Comparison of ENCODE assay signal across 8 cellular contexts in genomic region chr4:145487626-145488025, GRCh38. TPM values are rescaled to one million over a fixed set of nuclear protein-coding genes. Genes with fewer than 3 reads are reported as not detected.
A peak's percentile ranks its signal among the peaks of the same experiment; 100 is the strongest.
DNase-seq lines count a peak whose midpoint lies in the region; ATAC-seq and TF ChIP-seq lines count a peak whose summit lies in the region.

No MANE protein-coding gene starts in this region.

- CTCF ChIA-PET in OCI-LY7 (lab: Charles Lee; ENCODE audit: unreplicated experiment), result no interaction called here
- CTCF ChIA-PET in SK-N-SH (lab: Yijun Ruan, JAX), result no interaction called here

- DNase-seq in CD1c-positive myeloid dendritic cell (ENCODE audit: extremely low spot score), result peak; percentile 60
- DNase-seq in OCI-LY7 (ENCODE audit: low spot score), result peak; percentile 87
- DNase-seq in SK-N-SH, result no peak
- DNase-seq in SHP77 (lab: John Stamatoyannopoulos, UW), result no peak
- no peak for DNase-seq in NK-92 treated with Interleukin-12 subunit alpha and Interleukin-12 subunit beta, amount 100 ng/mL, for 24 hours (lab: John Stamatoyannopoulos, UW)
- DNase-seq in osteoblast (ENCODE audit: insufficient read length, low spot score, missing footprints), result no peak

- peak overlapping the region; percentile 88 for H3K4me3 ChIP-seq in OCI-LY7 (ENCODE audit: low read depth, low read length, poor library complexity, severe bottlenecking)
- H3K4me3 ChIP-seq in SK-N-SH (ENCODE audit: low read depth in 2 of 2, low read length in 1 of 2), result no peak overlapping the region
- no peak overlapping the region for H3K4me3 ChIP-seq in osteoblast (ENCODE audit: insufficient read depth, low read length)

- H3K27ac ChIP-seq in OCI-LY7 (ENCODE audit: low read depth, low read length, poor library complexity, severe bottlenecking) (peak overlapping the region; percentile 63), SK-N-SH (ENCODE audit: low read depth in 2 of 2, low read length in 1 of 2) (no peak overlapping the region), osteoblast (ENCODE audit: low read depth, low read length) (no peak overlapping the region)

- POLR2A ChIA-PET in OCI-LY7 (lab: Charles Lee) (interaction anchor here (0.5 to 3.7 kb wide), 8 partner anchors 8 to 77 kb away, joined by 3 to 27 read pairs (median 4); no protein-coding TSS in a partner anchor), SK-N-SH (lab: Yijun Ruan, JAX) (no interaction called here)

- H3K79me2 ChIP-seq in OCI-LY7 (ENCODE audit: insufficient read depth, low read depth, low read length) (peaks cover 100% of the 10 kb centered on the region), SK-N-SH (ENCODE audit: insufficient read depth) (peaks cover 91% of the 10 kb centered on the region), osteoblast (ENCODE audit: insufficient read depth, low read length) (peaks cover 60% of the 10 kb centered on the region)

- intact Hi-C loops in OCI-LY7 (cut with micrococcal nuclease; ENCODE audit: unreplicated experiment), result no loop called here

- H2AFZ ChIP-seq in OCI-LY7 (ENCODE audit: low read length) (no peak overlapping the region), SK-N-SH (ENCODE audit: low read depth) (no peak overlapping the region), osteoblast (ENCODE audit: low read length) (no peak overlapping the region)

- TF ChIP-seq CTCF in OCI-LY7 (conservative IDR thresholded peaks at IDR 0.05; ENCODE audit: low read length) (no peak), SK-N-SH (IDR thresholded peaks at IDR 0.05) (no peak), osteoblast (IDR thresholded peaks at IDR 0.05; ENCODE audit: extremely low read depth, low read depth, low read length) (no peak)

- no TSS peak for BruUV-seq in OCI-LY7 (replicated peaks; lab: Mats Ljungman, UMichigan)

- peak overlapping the region; percentile 96 for H3K4me2 ChIP-seq in OCI-LY7 (ENCODE audit: low read length)
- no peak overlapping the region for H3K4me2 ChIP-seq in SK-N-SH
- no peak overlapping the region for H3K4me2 ChIP-seq in osteoblast (ENCODE audit: insufficient read depth, low read length)

- ATAC-seq in GM18909 (IDR thresholded peaks at IDR 0.05; ENCODE audit: poor library complexity, unreplicated experiment) (peak; percentile 96), HG02870 (IDR thresholded peaks at IDR 0.05; ENCODE audit: unreplicated experiment) (peak; percentile 98)

- 99% methylated on average over 3 of the region's 3 CpGs for WGBS in SK-N-SH (ENCODE audit: low lambda C conversion rate)

- H3K27me3 ChIP-seq in SK-N-SH (ENCODE audit: insufficient read depth) (no peaks in the 10 kb centered on the region), osteoblast (ENCODE audit: insufficient read depth, low read length) (no peaks in the 10 kb centered on the region)

- H3K36me3 ChIP-seq in OCI-LY7 (ENCODE audit: insufficient read depth, low read length) (peaks cover 32% of the 10 kb centered on the region; the same call in 1 of the 2 replicates), SK-N-SH (replicated peaks in 1 of 2; ENCODE audit: control insufficient read depth in 1 of 2, insufficient read depth in 2 of 2, low read length in 1 of 2) (no peaks in the 10 kb centered on the region), osteoblast (ENCODE audit: insufficient read depth, low read length) (no peaks in the 10 kb centered on the region)

- H3K9me3 ChIP-seq in OCI-LY7 (ENCODE audit: low read length) (no peaks in the 10 kb centered on the region), SK-N-SH (no peaks in the 10 kb centered on the region), osteoblast (ENCODE audit: low read depth, low read length) (no peaks in the 10 kb centered on the region)

- no peak for TF ChIP-seq RAD21 in SK-N-SH (IDR thresholded peaks at IDR 0.05; ENCODE audit: low read length)

- H4K20me1 ChIP-seq in OCI-LY7 (ENCODE audit: insufficient read depth, low read length) (peaks cover 45% of the 10 kb centered on the region; the same call in 1 of the 2 replicates), SK-N-SH (ENCODE audit: insufficient read depth) (peaks cover 34% of the 10 kb centered on the region), osteoblast (ENCODE audit: insufficient read depth, low read length) (peaks cover 21% of the 10 kb centered on the region)

- H3K9ac ChIP-seq in SK-N-SH, result no peak overlapping the region

- H3K4me1 ChIP-seq in OCI-LY7 (ENCODE audit: insufficient read depth, low read length, poor library complexity, severe bottlenecking) (peaks cover 90% of the 10 kb centered on the region), SK-N-SH (ENCODE audit: control insufficient read depth in 1 of 2, insufficient read depth in 2 of 2, low read depth in 1 of 2, low read length in 1 of 2) (peaks cover 8 to 16% of the 10 kb centered on the region in 2 experiments; a peak in 3 of 4 replicates), osteoblast (ENCODE audit: insufficient read depth, low read length) (peaks cover 8% of the 10 kb centered on the region)

- no peaks in the 10 kb centered on the region for H3F3A ChIP-seq in SK-N-SH (replicated peaks; ENCODE audit: insufficient read depth)

- TF ChIP-seq EP300 in SK-N-SH (IDR thresholded peaks at IDR 0.05; ENCODE audit: borderline replicate concordance in 1 of 2, low read depth in 1 of 2, low read length in 1 of 2), result no peak

- no peaks in the 10 kb centered on the region for H3K9me2 ChIP-seq in OCI-LY7 (ENCODE audit: insufficient read depth, low read length)
- H3K9me2 ChIP-seq in SK-N-SH, result no peaks in the 10 kb centered on the region

TF ChIP-seq in SK-N-SH, 30 proteins besides CTCF, POLR2A, EP300 and RAD21:
- no peak for TF ChIP-seq GABPA (IDR thresholded peaks at IDR 0.05; ENCODE audit: low read depth)
- no peak for TF ChIP-seq MAX (IDR thresholded peaks at IDR 0.05; ENCODE audit: low read depth)
- TF ChIP-seq FOXM1 (IDR thresholded peaks at IDR 0.05; ENCODE audit: low read depth), result no peak
- TF ChIP-seq, protein P1, sequence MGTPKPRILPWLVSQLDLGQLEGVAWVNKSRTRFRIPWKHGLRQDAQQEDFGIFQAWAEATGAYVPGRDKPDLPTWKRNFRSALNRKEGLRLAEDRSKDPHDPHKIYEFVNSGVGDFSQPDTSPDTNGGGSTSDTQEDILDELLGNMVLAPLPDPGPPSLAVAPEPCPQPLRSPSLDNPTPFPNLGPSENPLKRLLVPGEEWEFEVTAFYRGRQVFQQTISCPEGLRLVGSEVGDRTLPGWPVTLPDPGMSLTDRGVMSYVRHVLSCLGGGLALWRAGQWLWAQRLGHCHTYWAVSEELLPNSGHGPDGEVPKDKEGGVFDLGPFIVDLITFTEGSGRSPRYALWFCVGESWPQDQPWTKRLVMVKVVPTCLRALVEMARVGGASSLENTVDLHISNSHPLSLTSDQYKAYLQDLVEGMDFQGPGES (IDR thresholded peaks at IDR 0.05; ENCODE audit: low read depth, low read length), result no peak
- no peak for TF ChIP-seq RFX5 (IDR thresholded peaks at IDR 0.05; ENCODE audit: low read length)
- no peak for TF ChIP-seq SIN3A (IDR thresholded peaks at IDR 0.05; ENCODE audit: borderline replicate concordance, low read depth, low read length)
- no peak for TF ChIP-seq CHD2 (IDR thresholded peaks at IDR 0.05; ENCODE audit: low read length, partially characterized antibody)
- TF ChIP-seq ELF1 (IDR thresholded peaks at IDR 0.05), result no peak
- TF ChIP-seq MEF2A (IDR thresholded peaks at IDR 0.05; ENCODE audit: borderline replicate concordance, low read depth), result no peak
- no peak for TF ChIP-seq FOXJ3 (CRISPR knock-in tag; IDR thresholded peaks at IDR 0.05)
- no peak for TF ChIP-seq YY1 (IDR thresholded peaks at IDR 0.05; ENCODE audit: low read depth)
- TF ChIP-seq USF1 (IDR thresholded peaks at IDR 0.05; ENCODE audit: borderline replicate concordance, low read depth), result no peak
- no peak for TF ChIP-seq GATA2 (CRISPR knock-in tag; IDR thresholded peaks at IDR 0.05)
- no peak for TF ChIP-seq MXI1 (IDR thresholded peaks at IDR 0.05; ENCODE audit: low read depth, low read length)
- TF ChIP-seq NFIC (IDR thresholded peaks at IDR 0.05; ENCODE audit: borderline replicate concordance), result no peak
- TF ChIP-seq POLR2AphosphoS5 (IDR thresholded peaks at IDR 0.05; ENCODE audit: low read depth, low read length), result no peak

RNA-seq across cellular contexts. Expression of gene SMAD1, which starts 6.0 kb away (rescaled TPM):
- total RNA-seq in OCI-LY7 (2014; rRNA removed; shearing (Covaris generic)), result 56.4 and 60.9 TPM in 2 replicates
- total RNA-seq in OCI-LY7 (2022) (39.9 and 57.4 TPM in 2 replicates), osteoblast (30.4 and 33.0 TPM in 2 replicates)
- polyA plus RNA-seq in SK-N-SH (2012; rRNA removed), result 46.0 and 58.2 TPM in 2 replicates
- 48.8 and 50.6 TPM in 2 replicates for polyA plus RNA-seq in SK-N-SH (2012; cell fraction: cytosol; rRNA removed)
- polyA plus RNA-seq in SK-N-SH (2012; cell fraction: nucleus; rRNA removed), result 51.5 and 55.6 TPM in 2 replicates

Comparison
In these comparisons a context has a peak if more than half of its experiments do, and no peak if none do; other contexts are left out.
1. DNase-seq: peak in CD1c-positive myeloid dendritic cell (single experiment) and OCI-LY7 (single experiment); none in SK-N-SH (single experiment), SHP77 (0 of 2), NK-92 treated with Interleukin-12 subunit alpha and Interleukin-12 subunit beta, amount 100 ng/mL, for 24 hours (single experiment) and osteoblast (single experiment).